8 cellular contexts compared by ENCODE assay signal in genomic region chr4:153116101-153116680, GRCh38.
A peak's percentile ranks its signal among the peaks of the same experiment; 100 is the strongest.
DNase-seq lines count a peak whose midpoint lies in the region; ATAC-seq and TF ChIP-seq lines count a peak whose summit lies in the region.
"Had no signal": no experiment of that assay in that cellular context is flagged by ENCODE, and none has a peak within 500 bp of the region (broad histone marks: within the 10 kb centered on the region; RNA-seq: fewer than 3 reads in every experiment).

No MANE protein-coding gene starts in this region.

- ATAC-seq in GM18858 (IDR thresholded peaks at IDR 0.05; ENCODE audit: unreplicated experiment) (peak; percentile 6), GM18517 (IDR thresholded peaks at IDR 0.05; ENCODE audit: unreplicated experiment) (no peak)

- H3K4me2 ChIP-seq in OCI-LY7 (ENCODE audit: low read length) = peak overlapping the region; percentile 64

- POLR2A ChIA-PET in OCI-LY7 (lab: Charles Lee) = interaction anchor here (0.7 kb wide), 2 partner anchors 37 to 645 kb away, joined by 3 read pairs; no protein-coding TSS in a partner anchor

- DNase-seq in OCI-LY7 (ENCODE audit: low spot score) (no peak), spleen (no peak), COLO668 (lab: John Stamatoyannopoulos, UW; ENCODE audit: unreplicated experiment) (no peak), caudate nucleus (lab: John Stamatoyannopoulos, UW) (no peak)
- DNase-seq: NCI-H2107 had no signal

- BruUV-seq in OCI-LY7 (replicated peaks; lab: Mats Ljungman, UMichigan) = no TSS peak

- 61 to 63% methylated on average over 6 of the region's 6 CpGs for WGBS in esophagus, 2 donors
- 31 to 45% (median 34%) methylated on average over 6 of the region's 6 CpGs for WGBS in spleen, 5 donors

- H3K27ac ChIP-seq in OCI-LY7 (ENCODE audit: low read depth, low read length, poor library complexity, severe bottlenecking) (peak overlapping the region; percentile 12), esophagus (ENCODE audit: low read depth in 2 of 2, low read length in 1 of 2) (peak overlapping the region; percentile 5 to 70), spleen (peak overlapping the region; percentile 24 to 76 (median 62)), caudate nucleus (ENCODE audit: low read depth, low read length) (no peak overlapping the region)

- H3K4me1 ChIP-seq in OCI-LY7 (ENCODE audit: insufficient read depth, low read length, poor library complexity, severe bottlenecking) = peaks cover 20% of the 10 kb centered on the region
- peaks cover 7 to 10% of the 10 kb centered on the region in 2 donors for H3K4me1 ChIP-seq in esophagus (ENCODE audit: control insufficient read depth in 2 of 2, insufficient read depth in 2 of 2, low read length in 1 of 2)
- peaks cover 5 to 49% (median 34%) of the 10 kb centered on the region in 6 donors for H3K4me1 ChIP-seq in spleen

- no peaks in the 10 kb centered on the region for H3K36me3 ChIP-seq in OCI-LY7 (ENCODE audit: insufficient read depth, low read length)
- no peaks in the 10 kb centered on the region for H3K36me3 ChIP-seq in esophagus (ENCODE audit: control insufficient read depth in 2 of 2, insufficient read depth in 2 of 2, low read length in 1 of 2)
- H3K36me3 ChIP-seq in spleen = no peaks in the 10 kb centered on the region

- H2AFZ ChIP-seq in OCI-LY7 (ENCODE audit: low read length) = peak overlapping the region; percentile 93

- TF ChIP-seq POLR2A in spleen (IDR thresholded peaks at IDR 0.05) = no peak

- H3K4me3 ChIP-seq in OCI-LY7 (ENCODE audit: low read depth, low read length, poor library complexity, severe bottlenecking) (peak overlapping the region; percentile 51), esophagus (ENCODE audit: low read depth in 1 of 2, low read length in 2 of 2) (peak overlapping the region in 1 of 2 donors; percentile 40), spleen (peak overlapping the region in 5 of 8 donors; percentile 4 to 39 (median 15))

- no peaks in the 10 kb centered on the region for H3K9me2 ChIP-seq in OCI-LY7 (ENCODE audit: insufficient read depth, low read length)

- CTCF ChIA-PET in OCI-LY7 (lab: Charles Lee; ENCODE audit: unreplicated experiment) = no interaction called here

- H4K20me1 ChIP-seq in OCI-LY7 (ENCODE audit: insufficient read depth, low read length) = no peaks in the 10 kb centered on the region

- TF ChIP-seq CTCF in OCI-LY7 (conservative IDR thresholded peaks at IDR 0.05; ENCODE audit: low read length) = no peak
- no peak for TF ChIP-seq CTCF in spleen (IDR thresholded peaks at IDR 0.05 in 8 of 11, conservative IDR thresholded peaks at IDR 0.05 in 3 of 11)

- no peaks in the 10 kb centered on the region for H3K79me2 ChIP-seq in OCI-LY7 (ENCODE audit: insufficient read depth, low read depth, low read length)

- H3K9me3 ChIP-seq in OCI-LY7 (ENCODE audit: low read length) (no peaks in the 10 kb centered on the region), esophagus (ENCODE audit: control insufficient read depth in 2 of 2, insufficient read depth in 1 of 2, low read depth in 1 of 2, low read length in 1 of 2) (no peaks in the 10 kb centered on the region), spleen (no peaks in the 10 kb centered on the region)

- H3K27me3 ChIP-seq in esophagus (ENCODE audit: control insufficient read depth in 1 of 2, insufficient read depth in 2 of 2, low read length in 2 of 2) = no peaks in the 10 kb centered on the region
- H3K27me3 ChIP-seq in spleen (replicated peaks in 1 of 7) = no peaks in the 10 kb centered on the region

- intact Hi-C loops in OCI-LY7 (cut with micrococcal nuclease; ENCODE audit: unreplicated experiment) (no loop called here), spleen (cut with DNase I; ENCODE audit: low total_unique reads) (no loop called here)
